Comparison of ENCODE assay signal across 1 cellular context in the genomic region with DNA sequence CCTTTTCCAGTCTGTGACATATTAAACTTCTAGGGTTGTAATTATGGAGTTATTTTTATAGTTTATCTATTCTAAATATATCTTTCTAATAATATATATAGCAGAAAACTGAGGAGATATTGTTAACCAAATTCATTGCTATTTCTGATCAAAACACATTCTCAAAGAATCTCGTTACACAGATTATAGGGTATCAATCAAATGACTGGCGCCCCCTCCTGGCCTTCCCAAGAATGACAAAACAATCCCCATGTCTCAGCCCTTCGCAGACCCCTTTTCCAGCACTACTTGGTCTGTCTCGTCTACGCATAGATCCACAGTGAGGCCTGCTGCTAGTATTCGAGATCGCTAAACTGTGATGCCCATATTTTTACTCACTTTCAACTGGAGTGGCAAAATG.
TF ChIP-seq lines count a peak whose summit lies in the region.

No MANE protein-coding gene starts in this region.

TF ChIP-seq in GM23338, 12 proteins besides CTCF, POLR2A, EP300 and RAD21 (continued from another document):
- TF ChIP-seq, protein P1, sequence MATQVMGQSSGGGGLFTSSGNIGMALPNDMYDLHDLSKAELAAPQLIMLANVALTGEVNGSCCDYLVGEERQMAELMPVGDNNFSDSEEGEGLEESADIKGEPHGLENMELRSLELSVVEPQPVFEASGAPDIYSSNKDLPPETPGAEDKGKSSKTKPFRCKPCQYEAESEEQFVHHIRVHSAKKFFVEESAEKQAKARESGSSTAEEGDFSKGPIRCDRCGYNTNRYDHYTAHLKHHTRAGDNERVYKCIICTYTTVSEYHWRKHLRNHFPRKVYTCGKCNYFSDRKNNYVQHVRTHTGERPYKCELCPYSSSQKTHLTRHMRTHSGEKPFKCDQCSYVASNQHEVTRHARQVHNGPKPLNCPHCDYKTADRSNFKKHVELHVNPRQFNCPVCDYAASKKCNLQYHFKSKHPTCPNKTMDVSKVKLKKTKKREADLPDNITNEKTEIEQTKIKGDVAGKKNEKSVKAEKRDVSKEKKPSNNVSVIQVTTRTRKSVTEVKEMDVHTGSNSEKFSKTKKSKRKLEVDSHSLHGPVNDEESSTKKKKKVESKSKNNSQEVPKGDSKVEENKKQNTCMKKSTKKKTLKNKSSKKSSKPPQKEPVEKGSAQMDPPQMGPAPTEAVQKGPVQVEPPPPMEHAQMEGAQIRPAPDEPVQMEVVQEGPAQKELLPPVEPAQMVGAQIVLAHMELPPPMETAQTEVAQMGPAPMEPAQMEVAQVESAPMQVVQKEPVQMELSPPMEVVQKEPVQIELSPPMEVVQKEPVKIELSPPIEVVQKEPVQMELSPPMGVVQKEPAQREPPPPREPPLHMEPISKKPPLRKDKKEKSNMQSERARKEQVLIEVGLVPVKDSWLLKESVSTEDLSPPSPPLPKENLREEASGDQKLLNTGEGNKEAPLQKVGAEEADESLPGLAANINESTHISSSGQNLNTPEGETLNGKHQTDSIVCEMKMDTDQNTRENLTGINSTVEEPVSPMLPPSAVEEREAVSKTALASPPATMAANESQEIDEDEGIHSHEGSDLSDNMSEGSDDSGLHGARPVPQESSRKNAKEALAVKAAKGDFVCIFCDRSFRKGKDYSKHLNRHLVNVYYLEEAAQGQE (IDR thresholded peaks at IDR 0.05; ENCODE audit: unreplicated experiment) = no peak
- TF ChIP-seq, protein P2, sequence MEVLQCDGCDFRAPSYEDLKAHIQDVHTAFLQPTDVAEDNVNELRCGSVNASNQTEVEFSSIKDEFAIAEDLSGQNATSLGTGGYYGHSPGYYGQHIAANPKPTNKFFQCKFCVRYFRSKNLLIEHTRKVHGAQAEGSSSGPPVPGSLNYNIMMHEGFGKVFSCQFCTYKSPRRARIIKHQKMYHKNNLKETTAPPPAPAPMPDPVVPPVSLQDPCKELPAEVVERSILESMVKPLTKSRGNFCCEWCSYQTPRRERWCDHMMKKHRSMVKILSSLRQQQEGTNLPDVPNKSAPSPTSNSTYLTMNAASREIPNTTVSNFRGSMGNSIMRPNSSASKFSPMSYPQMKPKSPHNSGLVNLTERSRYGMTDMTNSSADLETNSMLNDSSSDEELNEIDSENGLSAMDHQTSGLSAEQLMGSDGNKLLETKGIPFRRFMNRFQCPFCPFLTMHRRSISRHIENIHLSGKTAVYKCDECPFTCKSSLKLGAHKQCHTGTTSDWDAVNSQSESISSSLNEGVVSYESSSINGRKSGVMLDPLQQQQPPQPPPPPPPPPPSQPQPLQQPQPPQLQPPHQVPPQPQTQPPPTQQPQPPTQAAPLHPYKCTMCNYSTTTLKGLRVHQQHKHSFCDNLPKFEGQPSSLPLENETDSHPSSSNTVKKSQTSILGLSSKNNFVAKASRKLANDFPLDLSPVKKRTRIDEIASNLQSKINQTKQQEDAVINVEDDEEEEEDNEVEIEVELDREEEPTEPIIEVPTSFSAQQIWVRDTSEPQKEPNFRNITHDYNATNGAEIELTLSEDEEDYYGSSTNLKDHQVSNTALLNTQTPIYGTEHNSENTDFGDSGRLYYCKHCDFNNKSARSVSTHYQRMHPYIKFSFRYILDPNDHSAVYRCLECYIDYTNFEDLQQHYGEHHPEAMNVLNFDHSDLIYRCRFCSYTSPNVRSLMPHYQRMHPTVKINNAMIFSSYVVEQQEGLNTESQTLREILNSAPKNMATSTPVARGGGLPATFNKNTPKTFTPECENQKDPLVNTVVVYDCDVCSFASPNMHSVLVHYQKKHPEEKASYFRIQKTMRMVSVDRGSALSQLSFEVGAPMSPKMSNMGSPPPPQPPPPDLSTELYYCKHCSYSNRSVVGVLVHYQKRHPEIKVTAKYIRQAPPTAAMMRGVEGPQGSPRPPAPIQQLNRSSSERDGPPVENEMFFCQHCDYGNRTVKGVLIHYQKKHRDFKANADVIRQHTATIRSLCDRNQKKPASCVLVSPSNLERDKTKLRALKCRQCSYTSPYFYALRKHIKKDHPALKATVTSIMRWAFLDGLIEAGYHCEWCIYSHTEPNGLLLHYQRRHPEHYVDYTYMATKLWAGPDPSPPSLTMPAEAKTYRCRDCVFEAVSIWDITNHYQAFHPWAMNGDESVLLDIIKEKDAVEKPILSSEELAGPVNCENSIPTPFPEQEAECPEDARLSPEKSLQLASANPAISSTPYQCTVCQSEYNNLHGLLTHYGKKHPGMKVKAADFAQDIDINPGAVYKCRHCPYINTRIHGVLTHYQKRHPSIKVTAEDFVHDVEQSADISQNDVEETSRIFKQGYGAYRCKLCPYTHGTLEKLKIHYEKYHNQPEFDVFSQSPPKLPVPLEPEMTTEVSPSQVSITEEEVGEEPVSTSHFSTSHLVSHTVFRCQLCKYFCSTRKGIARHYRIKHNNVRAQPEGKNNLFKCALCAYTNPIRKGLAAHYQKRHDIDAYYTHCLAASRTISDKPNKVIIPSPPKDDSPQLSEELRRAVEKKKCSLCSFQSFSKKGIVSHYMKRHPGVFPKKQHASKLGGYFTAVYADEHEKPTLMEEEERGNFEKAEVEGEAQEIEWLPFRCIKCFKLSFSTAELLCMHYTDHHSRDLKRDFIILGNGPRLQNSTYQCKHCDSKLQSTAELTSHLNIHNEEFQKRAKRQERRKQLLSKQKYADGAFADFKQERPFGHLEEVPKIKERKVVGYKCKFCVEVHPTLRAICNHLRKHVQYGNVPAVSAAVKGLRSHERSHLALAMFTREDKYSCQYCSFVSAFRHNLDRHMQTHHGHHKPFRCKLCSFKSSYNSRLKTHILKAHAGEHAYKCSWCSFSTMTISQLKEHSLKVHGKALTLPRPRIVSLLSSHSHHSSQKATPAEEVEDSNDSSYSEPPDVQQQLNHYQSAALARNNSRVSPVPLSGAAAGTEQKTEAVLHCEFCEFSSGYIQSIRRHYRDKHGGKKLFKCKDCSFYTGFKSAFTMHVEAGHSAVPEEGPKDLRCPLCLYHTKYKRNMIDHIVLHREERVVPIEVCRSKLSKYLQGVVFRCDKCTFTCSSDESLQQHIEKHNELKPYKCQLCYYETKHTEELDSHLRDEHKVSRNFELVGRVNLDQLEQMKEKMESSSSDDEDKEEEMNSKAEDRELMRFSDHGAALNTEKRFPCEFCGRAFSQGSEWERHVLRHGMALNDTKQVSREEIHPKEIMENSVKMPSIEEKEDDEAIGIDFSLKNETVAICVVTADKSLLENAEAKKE (CRISPR knock-in tag; IDR thresholded peaks at IDR 0.05) = no peak
- no peak for TF ChIP-seq ZNF114 (CRISPR knock-in tag; IDR thresholded peaks at IDR 0.05)
- no peak for TF ChIP-seq STAT1 (IDR thresholded peaks at IDR 0.05; ENCODE audit: unreplicated experiment)
